Comparison of ENCODE assay signal across 8 cellular contexts in the genomic region with DNA sequence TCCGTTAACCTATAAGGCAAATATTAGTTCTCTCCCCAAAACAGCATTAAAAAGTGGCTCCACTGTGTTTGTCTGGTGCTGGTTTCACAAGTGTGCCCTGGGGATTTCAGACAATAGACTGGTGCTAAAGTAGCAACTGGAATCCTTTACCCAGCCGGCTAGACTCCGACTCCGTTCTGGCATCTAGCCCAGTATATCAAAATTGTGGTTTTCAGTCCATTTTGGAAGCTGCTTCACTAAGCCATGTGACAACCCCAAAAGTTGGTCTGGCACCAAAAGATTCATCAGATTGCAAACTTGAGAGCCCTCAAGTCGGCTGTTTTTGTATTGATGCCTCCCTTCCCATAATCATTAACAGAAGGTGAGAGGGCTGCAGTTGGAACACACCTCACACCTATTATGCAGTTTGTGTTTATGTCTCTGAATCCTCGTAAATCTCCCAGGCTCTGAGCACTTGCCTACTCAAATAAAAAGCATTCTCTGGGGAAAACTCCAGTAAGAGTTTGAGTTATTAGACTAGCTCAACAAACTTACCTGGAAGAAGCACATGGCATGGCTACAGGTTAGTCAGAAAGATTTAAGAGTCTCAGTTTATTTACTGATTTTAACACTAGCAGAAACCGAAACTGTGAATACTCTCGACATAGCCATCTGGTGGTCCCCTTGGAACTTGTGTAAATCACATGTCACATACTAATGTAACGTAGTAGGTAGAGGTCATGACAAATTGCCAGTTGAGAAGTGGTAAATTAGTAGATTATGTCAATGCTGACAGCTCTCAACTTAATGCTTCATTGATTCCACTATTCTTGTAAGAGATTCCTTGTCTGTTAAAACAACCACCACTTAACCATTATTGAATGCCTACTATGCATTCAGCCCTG. TPM values are rescaled to one million over a fixed set of nuclear protein-coding genes. Genes with fewer than 3 reads are reported as not detected.
DNase-seq lines count a peak whose midpoint lies in the region; ATAC-seq, FAIRE-seq and TF ChIP-seq lines count a peak whose summit lies in the region.

No MANE protein-coding gene starts in this region.

- H3K4me3 ChIP-seq in BLaER1 (peak overlapping the region; percentile 78), PC-9 (no peak overlapping the region)

- H3K27me3 ChIP-seq in BLaER1 (no peaks in the 10 kb centered on the region), PC-9 (ENCODE audit: insufficient read depth, low read depth) (no peaks in the 10 kb centered on the region)

- H4K20me1 ChIP-seq in BLaER1, result no peaks in the 10 kb centered on the region
- no peaks in the 10 kb centered on the region for H4K20me1 ChIP-seq in PC-9 (ENCODE audit: insufficient read depth)

- H3F3A ChIP-seq in PC-9 (ENCODE audit: insufficient read depth, low read depth), result no peaks in the 10 kb centered on the region

- DNase-seq in RCC 7860 (ENCODE audit: low spot score) (peak; percentile 81), PC-9 (no peak)
- no peak for DNase-seq in activated CD4-positive, alpha-beta T cell treated with anti-CD3 and anti-CD28 coated beads for 48 hours
- no peak for DNase-seq in T-helper 2 cell treated with Interferon-gamma antibody and Interleukin-4, amounts not matched to agents 5 μg/mL and 100 μg/mL, for 36 hours (ENCODE audit: low spot score)

- CTCF ChIA-PET in PC-9 (lab: Charles Lee), result interaction anchor here (1.1 kb wide), 1 partner anchor 182 kb away, joined by 3 read pairs; no protein-coding TSS in a partner anchor

- H3K27ac ChIP-seq in BLaER1, result peak overlapping the region; percentile 99
- H3K27ac ChIP-seq in PC-9, result no peak overlapping the region

- H3K27ac Mint-ChIP-seq in nephron, result peak overlapping the region; percentile 4 to 13 (median 6)
- no peak overlapping the region for H3K27ac Mint-ChIP-seq in T-helper 2 cell treated with Interferon-gamma antibody and Interleukin-4, amounts not matched to agents 5 μg/mL and 100 μg/mL, for 36 hours

- peaks cover 14% of the 10 kb centered on the region for H3K4me1 Mint-ChIP-seq in nephron
- no peaks in the 10 kb centered on the region for H3K4me1 Mint-ChIP-seq in T-helper 2 cell treated with Interferon-gamma antibody and Interleukin-4, amounts not matched to agents 5 μg/mL and 100 μg/mL, for 36 hours (ENCODE audit: low read depth)

- peaks cover 4% of the 10 kb centered on the region for H3K36me3 Mint-ChIP-seq in nephron (ENCODE audit: low read depth)
- no peaks in the 10 kb centered on the region for H3K36me3 Mint-ChIP-seq in T-helper 2 cell treated with Interferon-gamma antibody and Interleukin-4, amounts not matched to agents 5 μg/mL and 100 μg/mL, for 36 hours (ENCODE audit: low read depth)

- peak; percentile 97 for FAIRE-seq in RCC 7860 (lab: Jason Lieb, UNC)

- H3K9me2 ChIP-seq in PC-9 (ENCODE audit: insufficient read depth), result no peaks in the 10 kb centered on the region

- H3K4me3 Mint-ChIP-seq in nephron, result no peak overlapping the region
- no peak overlapping the region for H3K4me3 Mint-ChIP-seq in T-helper 2 cell treated with Interferon-gamma antibody and Interleukin-4, amounts not matched to agents 5 μg/mL and 100 μg/mL, for 36 hours

- no peak overlapping the region for H2AFZ ChIP-seq in PC-9

- H3K27me3 Mint-ChIP-seq in nephron (ENCODE audit: low read depth), result peaks cover 10% of the 10 kb centered on the region
- H3K27me3 Mint-ChIP-seq in T-helper 2 cell treated with Interferon-gamma antibody and Interleukin-4, amounts not matched to agents 5 μg/mL and 100 μg/mL, for 36 hours (ENCODE audit: low read depth), result peaks cover 15% of the 10 kb centered on the region

- peaks cover 30% of the 10 kb centered on the region for H3K36me3 ChIP-seq in BLaER1
- H3K36me3 ChIP-seq in PC-9 (ENCODE audit: low read depth), result no peaks in the 10 kb centered on the region

- H3K79me2 ChIP-seq in PC-9 (ENCODE audit: low read depth), result no peaks in the 10 kb centered on the region

- TF ChIP-seq CTCF in nephron (IDR thresholded peaks at IDR 0.05; ENCODE audit: unreplicated experiment in 3 of 3) (no peak), PC-9 (conservative IDR thresholded peaks at IDR 0.05) (no peak)

- H3K4me1 ChIP-seq in BLaER1, result peaks cover 28% of the 10 kb centered on the region
- H3K4me1 ChIP-seq in PC-9 (replicated peaks; ENCODE audit: insufficient read depth), result peaks cover 9% of the 10 kb centered on the region

- intact Hi-C loops in PC-9 (cut with micrococcal nuclease; ENCODE audit: unreplicated experiment), result no loop called here

- ATAC-seq in GM21390 (IDR thresholded peaks at IDR 0.05; ENCODE audit: unreplicated experiment) (peak; percentile 93), HG03520 (IDR thresholded peaks at IDR 0.05; ENCODE audit: unreplicated experiment) (peak; percentile 96)

- H3K9me3 Mint-ChIP-seq in nephron, result peaks cover 14% of the 10 kb centered on the region
- H3K9me3 Mint-ChIP-seq in T-helper 2 cell treated with Interferon-gamma antibody and Interleukin-4, amounts not matched to agents 5 μg/mL and 100 μg/mL, for 36 hours, result no peaks in the 10 kb centered on the region

- peak overlapping the region; percentile 99 for H3K9ac ChIP-seq in BLaER1

- peaks cover 21% of the 10 kb centered on the region for H3K9me3 ChIP-seq in BLaER1
- H3K9me3 ChIP-seq in PC-9 (ENCODE audit: insufficient read depth, low read depth), result no peaks in the 10 kb centered on the region

- no TSS peak for BruUV-seq in PC-9 (replicated peaks; lab: Mats Ljungman, UMichigan)

- peak overlapping the region; percentile 91 for H3K4me2 ChIP-seq in BLaER1
- no peak overlapping the region for H3K4me2 ChIP-seq in PC-9

- POLR2A ChIA-PET in PC-9 (lab: Charles Lee; ENCODE audit: unreplicated experiment), result interaction anchor here (0.6 kb wide), 1 partner anchor 318 kb away, joined by 12 read pairs; no protein-coding TSS in a partner anchor

RNA-seq across cellular contexts. Expression of a gene that starts 14.8 kb away (rescaled TPM):
- total RNA-seq in PC-9 (2021), result not detected in 2 replicates
